Comparison of ENCODE assay signal across 14 cellular contexts in the genomic region with DNA sequence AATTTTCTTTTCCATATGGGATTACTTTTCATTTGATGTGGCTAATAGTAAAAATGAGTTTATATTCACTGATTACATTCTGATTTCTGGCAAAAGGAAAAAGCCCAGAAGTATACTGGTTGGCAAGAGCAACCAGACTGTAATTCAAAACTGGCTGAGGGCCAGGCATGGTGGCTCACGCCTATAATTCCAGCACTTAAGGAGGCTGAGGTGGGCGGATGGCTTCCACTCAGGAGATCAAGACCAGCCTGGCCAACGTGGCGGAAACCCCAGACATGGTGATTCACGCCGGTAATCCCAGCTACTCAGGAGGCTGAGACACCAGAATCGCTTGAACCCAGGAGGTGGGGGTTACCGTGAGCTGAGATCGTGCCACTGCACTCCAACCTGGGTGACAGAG. TPM values are rescaled to one million over a fixed set of nuclear protein-coding genes. Genes with fewer than 3 reads are reported as not detected.
DNase-seq lines count a peak whose midpoint lies in the region; ATAC-seq, FAIRE-seq and TF ChIP-seq lines count a peak whose summit lies in the region.
"Had no signal": no experiment of that assay in that cellular context is flagged by ENCODE, and none has a peak within 500 bp of the region (broad histone marks: within the 10 kb centered on the region; RNA-seq: fewer than 3 reads in every experiment).

No MANE protein-coding gene starts in this region.

- H3K4me1 ChIP-seq in K562 (replicated peaks in 1 of 2; ENCODE audit: control insufficient read depth in 2 of 2, insufficient read depth in 2 of 2, low read length in 2 of 2), result no peaks in the 10 kb centered on the region; a peak in 1 of 5 replicates
- peaks cover 2 to 12% of the 10 kb centered on the region in 2 donors for H3K4me1 ChIP-seq in ascending aorta

- no peaks in the 10 kb centered on the region for H4K20me1 ChIP-seq in K562 (replicated peaks; ENCODE audit: control insufficient read depth, insufficient read depth, low read length)

- no peak overlapping the region for H3K27ac ChIP-seq in K562 (ENCODE audit: extremely low read depth, low read depth, low read length)
- H3K27ac ChIP-seq in ascending aorta, result no peak overlapping the region
- no peak overlapping the region for H3K27ac ChIP-seq in WERI-Rb-1
- H3K27ac ChIP-seq: stomach had no signal

- TF ChIP-seq CTCF in K562 (IDR thresholded peaks at IDR 0.05 in 2 of 3, conservative IDR thresholded peaks at IDR 0.05 in 1 of 3; ENCODE audit: insufficient read depth in 2 of 3, low read depth in 1 of 3, low read length in 3 of 3) (no peak), ascending aorta (IDR thresholded peaks at IDR 0.05) (no peak), WERI-Rb-1 (IDR thresholded peaks at IDR 0.05; ENCODE audit: low read depth, low read length) (no peak)

- H3K79me2 ChIP-seq in K562 (ENCODE audit: control insufficient read depth, insufficient read depth, low read length), result no peaks in the 10 kb centered on the region

- H3K27me3 ChIP-seq in K562 (ENCODE audit: control insufficient read depth in 2 of 2, insufficient read depth in 2 of 2, low read length in 2 of 2), result no peaks in the 10 kb centered on the region; a peak in 1 of 5 replicates
- no peaks in the 10 kb centered on the region for H3K27me3 ChIP-seq in ascending aorta
- no peaks in the 10 kb centered on the region for H3K27me3 ChIP-seq in WERI-Rb-1 (ENCODE audit: insufficient read depth, low read depth, severe bottlenecking)
- H3K27me3 ChIP-seq: sigmoid colon, stomach had no signal

- no peak for FAIRE-seq in K562 (lab: Jason Lieb, UNC)

- TF ChIP-seq RAD21 in K562 (CRISPR knock-in tag; conservative IDR thresholded peaks at IDR 0.05 in 1 of 2, IDR thresholded peaks at IDR 0.05 in 1 of 2), result no peak

- CTCF ChIA-PET in K562 (lab: Yijun Ruan, JAX; ENCODE audit: low intra/inter-chr PET ratio), result no interaction called here

- no peak overlapping the region for H3K4me2 ChIP-seq in K562 (ENCODE audit: insufficient read depth, low read length)

- peak; percentile 59 for DNase-seq in DMS79 (lab: John Stamatoyannopoulos, UW)
- DNase-seq in NCI-H1092 treated with DMSO at 0.1 percent for 48 hours (lab: John Stamatoyannopoulos, UW), result peak; percentile 31
- DNase-seq in K562 (ENCODE audit: extremely low read depth in 1 of 4, low spot score in 3 of 4), result no peak
- DNase-seq in left colon, result peak in 1 of 2 donors; percentile 41
- DNase-seq in ascending aorta (ENCODE audit: low spot score in 2 of 2), result no peak
- DNase-seq in WERI-Rb-1, result no peak
- DNase-seq: glutamatergic neuron, NCI-H510A, sigmoid colon, stomach had no signal

- TF ChIP-seq POLR2A in K562 (conservative IDR thresholded peaks at IDR 0.05), result no peak

- BruUV-seq in K562 (replicated peaks; lab: Mats Ljungman, UMichigan), result no TSS peak

- intact Hi-C loops in K562 (cut with micrococcal nuclease) (no loop called here), left colon (cut with DNase I, micrococcal nuclease) (no loop called here), ascending aorta (cut with DNase I) (no loop called here)

- no peaks in the 10 kb centered on the region for H3K36me3 ChIP-seq in K562 (ENCODE audit: control insufficient read depth, insufficient read depth, low read length)
- H3K36me3 ChIP-seq in ascending aorta, result peaks cover 8 to 36% of the 10 kb centered on the region in 2 donors
- H3K36me3 ChIP-seq in WERI-Rb-1, result peaks cover 30% of the 10 kb centered on the region

- POLR2A ChIA-PET in K562 (lab: Yijun Ruan, JAX), result interaction anchor here (0.7 to 2.7 kb wide), 4 partner anchors 9 to 15 kb away, joined by 3 to 8 read pairs (median 5); partner anchors contain the start of gene SYT11

- 55% methylated on average over 9 of the region's 9 CpGs for WGBS in K562 (ENCODE audit: insufficient coverage, low coverage, missing lambda C conversion rate)

- no peak overlapping the region for H2AFZ ChIP-seq in K562 (ENCODE audit: low read depth, low read length)

- no peak for ATAC-seq in K562
- peak; percentile 78 for ATAC-seq in left colon
- ATAC-seq in GM19463 (IDR thresholded peaks at IDR 0.05; ENCODE audit: unreplicated experiment), result no peak
- no peak for ATAC-seq in GM18870 (IDR thresholded peaks at IDR 0.05; ENCODE audit: unreplicated experiment)
- ATAC-seq: left lobe of liver, Right ventricle myocardium inferior had no signal

- no peak for TF ChIP-seq EP300 in K562 (IDR thresholded peaks at IDR 0.05; ENCODE audit: low read length)

- no peaks in the 10 kb centered on the region for H3K9me3 ChIP-seq in K562 (replicated peaks; ENCODE audit: control insufficient read depth, insufficient read depth, low read depth, low read length)
- no peaks in the 10 kb centered on the region for H3K9me3 ChIP-seq in ascending aorta
- H3K9me3 ChIP-seq in WERI-Rb-1 (ENCODE audit: severe bottlenecking), result no peaks in the 10 kb centered on the region
- H3K9me3 ChIP-seq: sigmoid colon, stomach had no signal

- H3K9ac ChIP-seq in K562 (ENCODE audit: insufficient read depth in 1 of 2, low read depth in 2 of 2, low read length in 2 of 2), result no peak overlapping the region

- H3K9me1 ChIP-seq in K562 (ENCODE audit: control insufficient read depth, insufficient read depth, low read length), result no peaks in the 10 kb centered on the region

- in situ Hi-C loops in K562 (cut with MboI), result no loop called here

- H3K4me3 ChIP-seq in K562 (no peak overlapping the region), ascending aorta (no peak overlapping the region), WERI-Rb-1 (ENCODE audit: low read depth, low read length) (no peak overlapping the region)
- H3K4me3 ChIP-seq: sigmoid colon, stomach had no signal

RNA-seq across cellular contexts. Expression of gene SYT11, which starts 14.5 kb away (rescaled TPM):
- total RNA-seq in K562 (2011; cell fraction: chromatin; rRNA removed; ENCODE audit: low replicate concordance), result 0.25 and 0.39 TPM in 2 replicates
- total RNA-seq in K562 (2011; cell fraction: nucleolus; rRNA removed), result 0.39 and 0.67 TPM in 2 replicates
- total RNA-seq in K562 (2011; cell fraction: nucleoplasm; rRNA removed), result 0.81 and 0.84 TPM in 2 replicates
- total RNA-seq in K562 (2014; rRNA removed) (0.05 and 0.12 TPM in 2 replicates), K562 (2014; rRNA removed; fragmentation: Illumina TruSeq; extraction: Trizol) (0.07 and 0.13 TPM in 2 replicates), K562 (2015; rRNA removed; fragmentation: Illumina TruSeq; extraction: Trizol) (0.11 TPM in 2 replicates), K562 (2021) (0.18 and 0.20 TPM in 2 replicates), left colon (1 to 10 TPM; 1.8 to 4.2 TPM), ascending aorta (17.7 TPM)
- polyA plus RNA-seq in K562 (2011; rRNA removed) (0.17 and 0.26 TPM in 2 replicates), K562 (2014; fragmentation: Illumina TruSeq; extraction: Trizol) (0.13 and 0.19 TPM in 2 replicates), K562 (2014; fragmentation: Nextera tagmentation; extraction: Ambion mirVana) (under 1 TPM; 0.08 to 0.11 TPM), K562 (2014; rRNA removed) (0.05 and 0.11 TPM in 2 replicates)
- polyA plus RNA-seq in K562 (2011; cell fraction: cytosol; rRNA removed), result 0.16 and 0.24 TPM in 2 replicates
- 0.09 and 0.13 TPM in 2 replicates for polyA plus RNA-seq in K562 (2011; cell fraction: nucleus; rRNA removed)
- polyA plus RNA-seq in K562 (2012), result 0.07 and 0.17 TPM in 2 replicates
- 0.25 and 0.36 TPM in 2 replicates for polyA minus RNA-seq in K562 (2011; rRNA and poly(A)+ RNA removed)
- polyA minus RNA-seq in K562 (2011; cell fraction: cytosol; rRNA and poly(A)+ RNA removed), result not detected in 2 replicates
- polyA minus RNA-seq in K562 (2011; cell fraction: nucleus; rRNA and poly(A)+ RNA removed), result 0.11 TPM in 1 of 2 replicates, not detected in the other

RNA-seq across cellular contexts. Expression of gene GON4L, which starts 16.8 kb away (rescaled TPM):
- 217 and 320 TPM in 2 replicates for total RNA-seq in K562 (2011; cell fraction: chromatin; rRNA removed; ENCODE audit: low replicate concordance)
- 111 and 118 TPM in 2 replicates for total RNA-seq in K562 (2011; cell fraction: nucleolus; rRNA removed)
- 136 and 172 TPM in 2 replicates for total RNA-seq in K562 (2011; cell fraction: nucleoplasm; rRNA removed)
- total RNA-seq in K562 (2014; rRNA removed) (29.0 and 30.0 TPM in 2 replicates), K562 (2014; rRNA removed; fragmentation: Illumina TruSeq; extraction: Trizol) (35.5 and 40.1 TPM in 2 replicates), K562 (2015; rRNA removed; fragmentation: Illumina TruSeq; extraction: Trizol) (33.6 and 34.3 TPM in 2 replicates), K562 (2021) (42.6 and 47.4 TPM in 2 replicates), left colon (10 to 100 TPM; 38.2 to 41.2 TPM), ascending aorta (19.9 TPM)
- polyA plus RNA-seq in K562 (2011; rRNA removed) (32.4 and 40.4 TPM in 2 replicates), K562 (2014; fragmentation: Illumina TruSeq; extraction: Trizol) (35.1 and 37.4 TPM in 2 replicates), K562 (2014; fragmentation: Nextera tagmentation; extraction: Ambion mirVana) (10 to 100 TPM; 20.2 to 38.9 TPM), K562 (2014; rRNA removed) (32.1 and 33.0 TPM in 2 replicates)
- polyA plus RNA-seq in K562 (2011; cell fraction: cytosol; rRNA removed), result 21.5 and 30.7 TPM in 2 replicates
- polyA plus RNA-seq in K562 (2011; cell fraction: nucleus; rRNA removed), result 98.2 and 114 TPM in 2 replicates
- polyA plus RNA-seq in K562 (2012), result 27.5 and 34.2 TPM in 2 replicates
- 69.6 and 96.4 TPM in 2 replicates for polyA minus RNA-seq in K562 (2011; rRNA and poly(A)+ RNA removed)
- 19.7 and 23.2 TPM in 2 replicates for polyA minus RNA-seq in K562 (2011; cell fraction: cytosol; rRNA and poly(A)+ RNA removed)
- polyA minus RNA-seq in K562 (2011; cell fraction: nucleus; rRNA and poly(A)+ RNA removed), result 38.9 and 68.0 TPM in 2 replicates

RNA-seq across cellular contexts. Expression of gene RIT1, which starts 37.3 kb away (rescaled TPM):
- total RNA-seq in K562 (2011; cell fraction: chromatin; rRNA removed; ENCODE audit: low replicate concordance), result 32.5 and 66.4 TPM in 2 replicates
- 13.3 and 18.2 TPM in 2 replicates for total RNA-seq in K562 (2011; cell fraction: nucleolus; rRNA removed)
- 42.4 and 55.2 TPM in 2 replicates for total RNA-seq in K562 (2011; cell fraction: nucleoplasm; rRNA removed)
- total RNA-seq in K562 (2014; rRNA removed) (13.5 and 15.8 TPM in 2 replicates), K562 (2014; rRNA removed; fragmentation: Illumina TruSeq; extraction: Trizol) (24.9 and 28.8 TPM in 2 replicates), K562 (2015; rRNA removed; fragmentation: Illumina TruSeq; extraction: Trizol) (18.7 and 20.0 TPM in 2 replicates), K562 (2021) (22.9 and 23.1 TPM in 2 replicates), left colon (10 to 100 TPM; 21.5 to 26.3 TPM), ascending aorta (17.1 TPM)
- polyA plus RNA-seq in K562 (2011; rRNA removed) (41.7 and 57.6 TPM in 2 replicates), K562 (2014; fragmentation: Illumina TruSeq; extraction: Trizol) (20.8 and 21.2 TPM in 2 replicates), K562 (2014; fragmentation: Nextera tagmentation; extraction: Ambion mirVana) (10 to 100 TPM; 53.7 to 57.1 TPM), K562 (2014; rRNA removed) (19.3 and 20.4 TPM in 2 replicates)
- 28.1 and 47.4 TPM in 2 replicates for polyA plus RNA-seq in K562 (2011; cell fraction: cytosol; rRNA removed)
- 18.1 and 27.5 TPM in 2 replicates for polyA plus RNA-seq in K562 (2011; cell fraction: nucleus; rRNA removed)
- polyA plus RNA-seq in K562 (2012), result 18.3 and 23.8 TPM in 2 replicates
- 56.7 and 64.0 TPM in 2 replicates for polyA minus RNA-seq in K562 (2011; rRNA and poly(A)+ RNA removed)
- polyA minus RNA-seq in K562 (2011; cell fraction: cytosol; rRNA and poly(A)+ RNA removed), result 13.1 and 20.2 TPM in 2 replicates
- polyA minus RNA-seq in K562 (2011; cell fraction: nucleus; rRNA and poly(A)+ RNA removed), result 6.7 and 13.2 TPM in 2 replicates

Comparison
In these comparisons a context has a peak if more than half of its experiments do, and no peak if none do; other contexts are left out.
1. DNase-seq: peak in DMS79 (single experiment) and NCI-H1092 treated with DMSO at 0.1 percent for 48 hours (single experiment); none in K562 (0 of 4), ascending aorta (0 of 2) and WERI-Rb-1 (single experiment).